11 cellular contexts compared by ENCODE assay signal in the genomic region with DNA sequence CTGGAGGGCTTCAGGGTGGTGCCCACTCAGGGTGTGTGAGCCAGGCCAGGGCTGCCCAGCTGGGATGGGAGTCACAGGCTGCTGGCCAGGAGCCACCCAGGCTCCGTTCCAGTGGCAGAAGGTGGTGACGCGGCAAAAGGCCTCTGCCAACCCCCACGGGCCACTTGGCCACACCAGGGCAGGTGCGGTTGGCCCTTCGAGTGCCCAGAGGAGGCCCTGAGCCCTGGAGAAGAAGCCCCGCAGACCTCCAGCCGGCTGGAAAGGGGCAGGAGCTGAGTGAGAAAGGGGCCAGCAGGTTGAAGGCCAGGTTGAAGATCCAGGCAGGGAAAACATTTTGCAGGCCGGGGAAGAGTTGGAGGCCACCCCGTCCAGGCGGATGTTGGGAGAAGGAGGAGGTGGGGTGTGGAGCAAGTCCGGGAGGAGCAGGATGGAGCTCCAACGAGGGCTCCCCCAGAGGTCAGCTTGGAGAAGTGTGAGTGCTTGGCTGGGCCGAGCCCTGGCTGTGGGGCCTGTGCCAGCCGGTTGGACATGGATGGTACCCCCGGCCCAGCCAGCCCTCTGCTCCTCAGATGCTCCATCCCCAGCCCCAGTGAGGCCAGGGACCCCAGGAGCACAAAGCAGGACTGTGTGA. TPM values are rescaled to one million over a fixed set of nuclear protein-coding genes. Genes with fewer than 3 reads are reported as not detected.
A peak's percentile ranks its signal among the peaks of the same experiment; 100 is the strongest.
DNase-seq lines count a peak whose midpoint lies in the region; ATAC-seq, FAIRE-seq and TF ChIP-seq lines count a peak whose summit lies in the region.
"Had no signal": no experiment of that assay in that cellular context is flagged by ENCODE, and none has a peak within 500 bp of the region (broad histone marks: within the 10 kb centered on the region; RNA-seq: fewer than 3 reads in every experiment).

No MANE protein-coding gene starts in this region.

- FAIRE-seq in K562 (lab: Jason Lieb, UNC) (no peak), keratinocyte (lab: Jason Lieb, UNC) (no peak)
- FAIRE-seq: GM12878 had no signal

- H3K4me1 ChIP-seq in K562 (replicated peaks in 1 of 2; ENCODE audit: control insufficient read depth in 2 of 2, insufficient read depth in 2 of 2, low read length in 2 of 2) (peaks cover 0 to 58% of the 10 kb centered on the region in 2 experiments; a peak in 3 of 5 replicates), keratinocyte (ENCODE audit: control insufficient read depth, extremely low read depth, insufficient read depth, low read length) (no peaks in the 10 kb centered on the region), aorta (ENCODE audit: control insufficient read depth in 1 of 2, insufficient read depth in 2 of 2, low read length in 2 of 2) (no peaks in the 10 kb centered on the region)

- H3K27me3 ChIP-seq in K562 (ENCODE audit: control insufficient read depth in 2 of 2, insufficient read depth in 2 of 2, low read length in 2 of 2) (peaks cover 10 to 52% of the 10 kb centered on the region in 2 experiments; a peak in 4 of 5 replicates), keratinocyte (ENCODE audit: control insufficient read depth, extremely low read depth, insufficient read depth, low read length) (peaks cover 46% of the 10 kb centered on the region), aorta (ENCODE audit: control insufficient read depth in 1 of 2, insufficient read depth in 2 of 2, low read length in 1 of 2) (no peaks in the 10 kb centered on the region)

- in situ Hi-C loops in K562 (cut with MboI), result no loop called here

- H3K27me3 Mint-ChIP-seq in T-helper 17 cell, result peaks cover 23% of the 10 kb centered on the region
- H3K27me3 Mint-ChIP-seq in activated CD8-positive, alpha-beta T cell treated with anti-CD3 and anti-CD28 coated beads for 36 hours, result peaks cover 27% of the 10 kb centered on the region

- no peak overlapping the region for H3K27ac ChIP-seq in K562 (ENCODE audit: extremely low read depth, low read depth, low read length)
- no peak overlapping the region for H3K27ac ChIP-seq in keratinocyte (ENCODE audit: control insufficient read depth, insufficient read depth, low read length)
- no peak overlapping the region for H3K27ac ChIP-seq in aorta (ENCODE audit: low read depth in 1 of 2, low read length in 2 of 2)
- H3K27ac ChIP-seq: BLaER1 treated with 17β-estradiol and CSF1 and Interleukin-3, amounts not matched to agents 10 nM and 100 nM had no signal

- H3K9me1 ChIP-seq in K562 (ENCODE audit: control insufficient read depth, insufficient read depth, low read length) (no peaks in the 10 kb centered on the region), keratinocyte (ENCODE audit: control insufficient read depth, extremely low read depth, insufficient read depth, low read length) (no peaks in the 10 kb centered on the region)

- H3K79me2 ChIP-seq in K562 (ENCODE audit: control insufficient read depth, insufficient read depth, low read length) (no peaks in the 10 kb centered on the region), keratinocyte (ENCODE audit: control insufficient read depth, insufficient read depth, low read length) (no peaks in the 10 kb centered on the region)

- H3K9me3 ChIP-seq in K562 (replicated peaks; ENCODE audit: control insufficient read depth, insufficient read depth, low read depth, low read length), result 0 out of 2 replicates have a peak, but pooled peaks cover 1% of the 10 kb centered on the region
- H3K9me3 ChIP-seq in keratinocyte (ENCODE audit: control insufficient read depth, low read depth, low read length), result peaks cover 3% of the 10 kb centered on the region
- peaks cover 4% of the 10 kb centered on the region for H3K9me3 ChIP-seq in aorta (ENCODE audit: control insufficient read depth, low read length)
- H3K9me3 ChIP-seq in T-helper 17 cell (ENCODE audit: control insufficient read depth, low read length, poor library complexity, severe bottlenecking), result no peaks in the 10 kb centered on the region

- TF ChIP-seq EP300 in K562 (IDR thresholded peaks at IDR 0.05; ENCODE audit: low read length), result no peak

- H3K36me3 ChIP-seq in K562 (ENCODE audit: control insufficient read depth, insufficient read depth, low read length) (no peaks in the 10 kb centered on the region), keratinocyte (ENCODE audit: control insufficient read depth in 2 of 2, extremely low read depth in 1 of 2, insufficient read depth in 2 of 2, low read length in 2 of 2) (no peaks in the 10 kb centered on the region), aorta (ENCODE audit: control insufficient read depth in 1 of 2, insufficient read depth in 2 of 2, low read length in 1 of 2) (no peaks in the 10 kb centered on the region)
- H3K36me3 ChIP-seq: BLaER1 treated with 17β-estradiol and CSF1 and Interleukin-3, amounts not matched to agents 10 nM and 100 nM had no signal

- no TSS peak for BruUV-seq in K562 (replicated peaks; lab: Mats Ljungman, UMichigan)

- no peak for TF ChIP-seq RAD21 in K562 (CRISPR knock-in tag; conservative IDR thresholded peaks at IDR 0.05 in 1 of 2, IDR thresholded peaks at IDR 0.05 in 1 of 2)

- CTCF ChIA-PET in K562 (lab: Yijun Ruan, JAX; ENCODE audit: low intra/inter-chr PET ratio), result no interaction called here
- CTCF ChIA-PET in activated CD8-positive, alpha-beta T cell treated with anti-CD3 and anti-CD28 coated beads for 36 hours (lab: Charles Lee), result no interaction called here

- peaks cover 9% of the 10 kb centered on the region for H3K4me1 Mint-ChIP-seq in T-helper 17 cell
- H3K4me1 Mint-ChIP-seq in activated CD8-positive, alpha-beta T cell treated with anti-CD3 and anti-CD28 coated beads for 36 hours (ENCODE audit: low read depth), result peaks cover 5% of the 10 kb centered on the region

- H3K9ac ChIP-seq in K562 (ENCODE audit: insufficient read depth in 1 of 2, low read depth in 2 of 2, low read length in 2 of 2) (0 out of 4 replicates have a peak overlapping the region, but pooled peaks of 1 of the 2 experiments have one; percentile 27), keratinocyte (ENCODE audit: control insufficient read depth, extremely low read depth, insufficient read depth, low read length) (no peak overlapping the region)

- H3K27ac Mint-ChIP-seq in T-helper 17 cell, result no peak overlapping the region
- H3K27ac Mint-ChIP-seq in activated CD8-positive, alpha-beta T cell treated with anti-CD3 and anti-CD28 coated beads for 36 hours, result no peak overlapping the region

- H3K9me3 Mint-ChIP-seq in activated CD8-positive, alpha-beta T cell treated with anti-CD3 and anti-CD28 coated beads for 36 hours, result peaks cover 2% of the 10 kb centered on the region

- H3K4me3 Mint-ChIP-seq in T-helper 17 cell, result no peak overlapping the region
- H3K4me3 Mint-ChIP-seq in activated CD8-positive, alpha-beta T cell treated with anti-CD3 and anti-CD28 coated beads for 36 hours, result no peak overlapping the region

- H3K36me3 Mint-ChIP-seq in T-helper 17 cell (ENCODE audit: low read depth), result peaks cover 5% of the 10 kb centered on the region
- no peaks in the 10 kb centered on the region for H3K36me3 Mint-ChIP-seq in activated CD8-positive, alpha-beta T cell treated with anti-CD3 and anti-CD28 coated beads for 36 hours (ENCODE audit: low read depth)

- H3K4me2 ChIP-seq in K562 (ENCODE audit: insufficient read depth, low read length) (no peak overlapping the region), keratinocyte (ENCODE audit: control insufficient read depth, extremely low read depth, insufficient read depth, low read depth, low read length) (no peak overlapping the region)

- intact Hi-C loops in K562 (cut with micrococcal nuclease), result no loop called here
- intact Hi-C loops in aorta (cut with DNase I), result no loop called here
- intact Hi-C loops in activated CD8-positive, alpha-beta T cell treated with anti-CD3 and anti-CD28 coated beads for 36 hours (cut with micrococcal nuclease), result no loop called here

- TF ChIP-seq CTCF in K562 (IDR thresholded peaks at IDR 0.05 in 2 of 3, conservative IDR thresholded peaks at IDR 0.05 in 1 of 3; ENCODE audit: insufficient read depth in 2 of 3, low read depth in 1 of 3, low read length in 3 of 3) (peak in 2 of 3 experiments; percentile 20 to 31; a peak in 1 of 6 replicates), keratinocyte (optimal IDR thresholded peaks at IDR 0.05 in 1 of 3, IDR thresholded peaks at IDR 0.05 in 1 of 3, conservative IDR thresholded peaks at IDR 0.05 in 1 of 3; ENCODE audit: extremely low read depth in 1 of 3, insufficient read depth in 2 of 3, low read length in 3 of 3) (peak in 2 of 3 experiments; percentile 8 to 9)
- no peak for TF ChIP-seq CTCF in activated CD8-positive, alpha-beta T cell treated with anti-CD3 and anti-CD28 coated beads for 36 hours (IDR thresholded peaks at IDR 0.05)

- H3K4me3 ChIP-seq in K562 (no peak overlapping the region), keratinocyte (ENCODE audit: control insufficient read depth in 2 of 3, extremely low read depth in 1 of 3, insufficient read depth in 2 of 3, low read depth in 1 of 3, low read length in 3 of 3) (no peak overlapping the region), aorta (ENCODE audit: low read length in 2 of 2) (no peak overlapping the region)
- H3K4me3 ChIP-seq: BLaER1 treated with 17β-estradiol and CSF1 and Interleukin-3, amounts not matched to agents 10 nM and 100 nM; GM12878 had no signal

- TF ChIP-seq POLR2A in K562 (conservative IDR thresholded peaks at IDR 0.05), result no peak

- POLR2A ChIA-PET in K562 (lab: Yijun Ruan, JAX), result interaction anchor here (0.7 kb wide), 1 partner anchor 518 kb away, joined by 3 read pairs; a partner anchor contains a TSS
- POLR2A ChIA-PET in activated CD8-positive, alpha-beta T cell treated with anti-CD3 and anti-CD28 coated beads for 36 hours (lab: Charles Lee), result no interaction called here

- H2AFZ ChIP-seq in K562 (ENCODE audit: low read depth, low read length), result no peak overlapping the region
- no peak overlapping the region for H2AFZ ChIP-seq in keratinocyte (ENCODE audit: control insufficient read depth, low read length)

- DNase-seq in stimulated activated CD4-positive, alpha-beta T cell treated with anti-CD3 and anti-CD28 coated beads, Interleukin-15, amount 100 ng/mL, for 24 hours, result peak; percentile 4
- no peak for DNase-seq in stimulated activated CD4-positive, alpha-beta T cell treated with anti-CD3 and anti-CD28 coated beads, Interleukin-2, amount 100 ng/mL, for 48 hours
- DNase-seq in K562 (ENCODE audit: extremely low read depth in 1 of 4, low spot score in 3 of 4) (peak in 1 of 4 experiments; percentile 27), keratinocyte (ENCODE audit: low read depth, low spot score) (no peak), aorta (peak; percentile 39 to 60), T-helper 17 cell (no peak)
- no peak for DNase-seq in activated CD8-positive, alpha-beta T cell treated with anti-CD3 and anti-CD28 coated beads for 36 hours
- DNase-seq: cortex of kidney had no signal

- ATAC-seq in K562 (peak; percentile 60), aorta (ENCODE audit: low FRiP score) (no peak), T-helper 17 cell (no peak), GM19328 (IDR thresholded peaks at IDR 0.05; ENCODE audit: unreplicated experiment) (no peak)
- ATAC-seq in activated CD8-positive, alpha-beta T cell treated with anti-CD3 and anti-CD28 coated beads for 36 hours, result no peak

- H4K20me1 ChIP-seq in K562 (replicated peaks; ENCODE audit: control insufficient read depth, insufficient read depth, low read length) (no peaks in the 10 kb centered on the region), keratinocyte (ENCODE audit: control insufficient read depth, extremely low read depth, insufficient read depth, low read length) (no peaks in the 10 kb centered on the region)

- dilution Hi-C loops in keratinocyte (cut with MboI; ENCODE audit: extremely low pct_ligation_motif_present, low sequenced_read_pairs), result no loop called here

- WGBS in K562 (ENCODE audit: insufficient coverage, low coverage, missing lambda C conversion rate), result 6% methylated on average over 11 of the region's 16 CpGs
- WGBS in aorta, 2 donors, result 23 to 29% methylated on average over 16 of the region's 16 CpGs

RNA-seq across cellular contexts. Expression of a gene that starts 2.8 kb away (rescaled TPM):
- 1.1 and 1.5 TPM in 2 replicates for total RNA-seq in K562 (2011; cell fraction: chromatin; rRNA removed; ENCODE audit: low replicate concordance)
- 0.92 and 1.3 TPM in 2 replicates for total RNA-seq in K562 (2011; cell fraction: nucleolus; rRNA removed)
- total RNA-seq in K562 (2011; cell fraction: nucleoplasm; rRNA removed), result 0.61 and 0.73 TPM in 2 replicates
- 0.61 and 1.00 TPM in 2 replicates for total RNA-seq in K562 (2014; rRNA removed)
- not detected in 2 replicates for total RNA-seq in K562 (2014; rRNA removed; fragmentation: Illumina TruSeq; extraction: Trizol)
- 0.07 and 0.23 TPM in 2 replicates for total RNA-seq in K562 (2015; rRNA removed; fragmentation: Illumina TruSeq; extraction: Trizol)
- 2.1 and 3.3 TPM in 2 replicates for total RNA-seq in K562 (2021)
- polyA plus RNA-seq in K562 (2011; rRNA removed), result 0.17 and 0.23 TPM in 2 replicates
- polyA plus RNA-seq in K562 (2011; cell fraction: cytosol; rRNA removed), result 0.04 and 0.33 TPM in 2 replicates
- 1.2 and 4.9 TPM in 2 replicates for polyA plus RNA-seq in K562 (2011; cell fraction: nucleus; rRNA removed)
- polyA plus RNA-seq in K562 (2012), result 0.50 and 1.6 TPM in 2 replicates
- 0.12 and 0.21 TPM in 2 replicates for polyA plus RNA-seq in K562 (2014; fragmentation: Illumina TruSeq; extraction: Trizol)
- under 1 TPM in 1 of 2 experiments, not detected in 1; 0.03 TPM for polyA plus RNA-seq in K562 (2014; fragmentation: Nextera tagmentation; extraction: Ambion mirVana)
- polyA plus RNA-seq in K562 (2014; rRNA removed), result 0.55 and 1.3 TPM in 2 replicates
- polyA minus RNA-seq in K562 (2011; rRNA and poly(A)+ RNA removed), result 0.18 TPM in 1 of 2 replicates, not detected in the other
- 2.2 TPM in 1 of 2 replicates, not detected in the other for polyA minus RNA-seq in K562 (2011; cell fraction: cytosol; rRNA and poly(A)+ RNA removed)
- 0.27 TPM in 1 of 2 replicates, not detected in the other for polyA minus RNA-seq in K562 (2011; cell fraction: nucleus; rRNA and poly(A)+ RNA removed)
- 0.04 to 0.05 TPM in 2 of 3 replicates, not detected in the other for polyA plus RNA-seq in keratinocyte
- polyA plus RNA-seq in keratinocyte (2011; ENCODE audit: low read depth), result not detected
- 0.07 and 0.16 TPM in 2 replicates for polyA plus RNA-seq in keratinocyte (2011; cell fraction: cytosol; rRNA removed)
- polyA plus RNA-seq in keratinocyte (2011; cell fraction: nucleus; rRNA removed), result 0.10 and 0.13 TPM in 2 replicates
- polyA plus RNA-seq in keratinocyte (2012; ENCODE audit: low replicate concordance), result 0.10 and 0.17 TPM in 2 replicates
- not detected in 3 replicates for polyA minus RNA-seq in keratinocyte
- polyA minus RNA-seq in keratinocyte (2011; cell fraction: cytosol; rRNA and poly(A)+ RNA removed), result not detected
- not detected in 2 replicates for polyA minus RNA-seq in keratinocyte (2011; cell fraction: nucleus; rRNA and poly(A)+ RNA removed)
- 10 to 100 TPM in 1 of 2 donors, 1 to 10 TPM in 1; 5.2 to 13.7 TPM for total RNA-seq in aorta
- polyA plus RNA-seq in aorta, result under 1 TPM; 0.13 to 0.50 TPM
- 1 to 10 TPM; 3.1 to 3.7 TPM for total RNA-seq in T-helper 17 cell
- not detected for total RNA-seq in activated CD8-positive, alpha-beta T cell treated with anti-CD3 and anti-CD28 coated beads for 36 hours

Comparison
In these comparisons a context has a peak if more than half of its experiments do, and no peak if none do; other contexts are left out.
1. DNase-seq: peak in stimulated activated CD4-positive, alpha-beta T cell treated with anti-CD3 and anti-CD28 coated beads, Interleukin-15, amount 100 ng/mL, for 24 hours (single experiment) and aorta (2 of 2); none in stimulated activated CD4-positive, alpha-beta T cell treated with anti-CD3 and anti-CD28 coated beads, Interleukin-2, amount 100 ng/mL, for 48 hours (0 of 2), keratinocyte (single experiment), T-helper 17 cell (0 of 3) and activated CD8-positive, alpha-beta T cell treated with anti-CD3 and anti-CD28 coated beads for 36 hours (single experiment).